ENCODE assay signal across 8 cellular contexts in the genomic region with DNA sequence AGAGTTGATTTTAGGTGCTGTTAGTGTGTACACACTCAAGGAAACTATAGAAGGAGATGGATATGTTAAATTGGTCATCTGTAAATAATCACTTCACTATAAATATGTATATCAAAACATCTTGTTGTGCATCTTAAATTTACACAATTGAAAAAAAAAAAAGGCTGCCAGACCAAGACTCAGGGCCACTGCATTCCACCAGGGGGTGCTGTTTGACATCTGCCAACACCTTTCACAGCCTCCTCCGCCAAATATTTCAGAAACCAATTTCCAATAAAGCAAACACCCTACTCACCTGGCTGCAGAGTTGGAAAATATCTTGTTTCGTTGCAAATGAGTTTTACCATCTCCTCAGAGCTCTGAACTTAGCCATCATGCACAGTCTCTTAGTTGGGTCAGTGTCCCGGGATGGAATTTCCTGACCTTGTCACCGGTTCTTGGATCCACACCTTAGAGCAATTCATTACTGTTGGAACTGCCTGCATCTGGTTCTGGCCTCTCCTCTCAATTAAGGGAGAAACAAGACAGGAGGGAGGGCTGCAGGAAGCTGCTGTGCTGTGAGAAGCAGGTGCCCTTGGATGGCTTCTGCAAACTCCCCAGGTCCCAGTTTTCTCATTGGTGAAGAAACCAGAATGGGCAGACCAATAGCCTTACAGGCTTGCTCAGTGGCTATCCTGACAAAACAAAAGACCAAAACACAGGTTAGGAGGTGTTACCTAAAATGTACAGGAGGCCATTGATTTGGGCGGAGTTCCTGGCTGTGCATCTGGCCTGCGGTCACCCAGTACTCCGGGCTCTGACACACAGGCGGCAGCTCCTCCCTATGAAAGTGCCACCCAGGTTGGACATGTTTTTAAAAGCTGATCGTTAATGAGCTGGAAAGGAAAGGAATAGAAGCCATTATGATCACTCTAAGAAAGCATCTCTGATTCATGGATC.
A peak's percentile ranks its signal among the peaks of the same experiment; 100 is the strongest.
DNase-seq lines count a peak whose midpoint lies in the region; ATAC-seq and TF ChIP-seq lines count a peak whose summit lies in the region.

No MANE protein-coding gene starts in this region.

- H3K4me1 ChIP-seq in OCI-LY7 (ENCODE audit: insufficient read depth, low read length, poor library complexity, severe bottlenecking) (peaks cover 25% of the 10 kb centered on the region), heart left ventricle (peaks cover 0 to 10% (median 0%) of the 10 kb centered on the region in 12 donors)

- peaks cover 19% of the 10 kb centered on the region; the same call in 1 of the 2 replicates for H3K9me3 Mint-ChIP-seq in HFFc6

- CTCF ChIA-PET in OCI-LY7 (lab: Charles Lee; ENCODE audit: unreplicated experiment) = interaction anchor here (1.0 to 1.1 kb wide), 2 partner anchors 9 to 167 kb away, joined by 3 read pairs; no protein-coding TSS in a partner anchor

- H3K4me3 ChIP-seq in OCI-LY7 (ENCODE audit: low read depth, low read length, poor library complexity, severe bottlenecking) (no peak overlapping the region), heart left ventricle (no peak overlapping the region)

- peak overlapping the region; percentile 19; the same call in 1 of the 2 replicates for H2AFZ ChIP-seq in OCI-LY7 (ENCODE audit: low read length)

- peaks cover 0 to 21% (median 0%) of the 10 kb centered on the region in 9 donors for H3K27me3 ChIP-seq in heart left ventricle

- 62 to 70% (median 67%) methylated on average over 9 of the region's 9 CpGs for WGBS in heart left ventricle, 4 donors

- H3K4me1 Mint-ChIP-seq in HFFc6 (ENCODE audit: low read depth) = no peaks in the 10 kb centered on the region

- H3K36me3 Mint-ChIP-seq in HFFc6 (ENCODE audit: low read depth) = no peaks in the 10 kb centered on the region

- H3K27ac Mint-ChIP-seq in HFFc6 = no peak overlapping the region

- peaks cover 4% of the 10 kb centered on the region; the same call in 1 of the 2 replicates for H3K27me3 Mint-ChIP-seq in HFFc6 (ENCODE audit: insufficient read depth)

- no peaks in the 10 kb centered on the region for H3K79me2 ChIP-seq in OCI-LY7 (ENCODE audit: insufficient read depth, low read depth, low read length)

- DNase-seq in Ammon's horn (ENCODE audit: low spot score) (peak; percentile 56), HFFc6 (no peak), OCI-LY7 (ENCODE audit: low spot score) (peak; percentile 72), heart left ventricle (peak; percentile 30 to 72 (median 51)), sciatic nerve (ENCODE audit: low spot score) (peak; percentile 80), DMS79 (lab: John Stamatoyannopoulos, UW) (no peak)
- DNase-seq in activated effector memory CD4-positive, alpha-beta T cell treated with anti-CD3 and anti-CD28 coated beads, Interleukin-2, amount 50 U/mL, for 16 hours = peak; percentile 73

- TF ChIP-seq CTCF in HFFc6 (IDR thresholded peaks at IDR 0.05) (peak; percentile 87), OCI-LY7 (conservative IDR thresholded peaks at IDR 0.05; ENCODE audit: low read length) (peak; percentile 97), heart left ventricle (IDR thresholded peaks at IDR 0.05) (peak; percentile 68 to 82 (median 78))

- POLR2A ChIA-PET in OCI-LY7 (lab: Charles Lee) = interaction anchor here (0.6 kb wide), 1 partner anchor 76 kb away, joined by 3 read pairs; no protein-coding TSS in a partner anchor

- TF ChIP-seq POLR2A in heart left ventricle (IDR thresholded peaks at IDR 0.05) = no peak

- H3K9me2 ChIP-seq in OCI-LY7 (ENCODE audit: insufficient read depth, low read length) = no peaks in the 10 kb centered on the region

- no peaks in the 10 kb centered on the region for H4K20me1 ChIP-seq in OCI-LY7 (ENCODE audit: insufficient read depth, low read length)

- H3K27ac ChIP-seq in OCI-LY7 (ENCODE audit: low read depth, low read length, poor library complexity, severe bottlenecking) (no peak overlapping the region), heart left ventricle (no peak overlapping the region)

- H3K9me3 ChIP-seq in OCI-LY7 (ENCODE audit: low read length) (no peaks in the 10 kb centered on the region), heart left ventricle (no peaks in the 10 kb centered on the region)

- peak in 1 of 4 donors; percentile 46 for ATAC-seq in heart left ventricle
- ATAC-seq in sciatic nerve = no peak
- no peak for ATAC-seq in HG02981 (IDR thresholded peaks at IDR 0.05; ENCODE audit: unreplicated experiment)

- intact Hi-C loops in OCI-LY7 (cut with micrococcal nuclease; ENCODE audit: unreplicated experiment) (loop anchor here (1.0 to 10.0 kb wide), 4 partner anchors 167 to 411 kb away; no protein-coding TSS in a partner anchor), heart left ventricle (cut with DNase I) (loop anchor here (1.0 to 10.0 kb wide), 14 partner anchors 166 to 416 kb away; no protein-coding TSS in a partner anchor), sciatic nerve (cut with DNase I) (loop anchor here (10.0 kb wide), 1 partner anchor 238 kb away; no protein-coding TSS in a partner anchor)

- BruUV-seq in OCI-LY7 (replicated peaks; lab: Mats Ljungman, UMichigan) = no TSS peak

- H3K4me2 ChIP-seq in OCI-LY7 (ENCODE audit: low read length) = no peak overlapping the region

- H3K4me3 Mint-ChIP-seq in HFFc6 = no peak overlapping the region

- H3K36me3 ChIP-seq in OCI-LY7 (ENCODE audit: insufficient read depth, low read length) (no peaks in the 10 kb centered on the region), heart left ventricle (no peaks in the 10 kb centered on the region)

Comparison
In these comparisons a context has a peak if more than half of its experiments do, and no peak if none do; other contexts are left out.
1. DNase-seq: peak in Ammon's horn (single experiment), OCI-LY7 (single experiment), activated effector memory CD4-positive, alpha-beta T cell treated with anti-CD3 and anti-CD28 coated beads, Interleukin-2, amount 50 U/mL, for 16 hours (single experiment), heart left ventricle (5 of 5) and sciatic nerve (single experiment); none in HFFc6 (single experiment) and DMS79 (single experiment).
2. Peak in every context shown above with its lines, with median percentiles within 50 percentile points of each other: CTCF ChIP-seq.